In genomic region chr5:119323630-119324000, GRCh38 we compare ENCODE assay signal across 8 cellular contexts. TPM values are rescaled to one million over a fixed set of nuclear protein-coding genes. Genes with fewer than 3 reads are reported as not detected.
DNase-seq lines count a peak whose midpoint lies in the region; ATAC-seq and TF ChIP-seq lines count a peak whose summit lies in the region.

No MANE protein-coding gene starts in this region.

- no peaks in the 10 kb centered on the region for H3K4me1 ChIP-seq in right lobe of liver

- H3K9me3 Mint-ChIP-seq in activated naive CD4-positive, alpha-beta T cell treated with anti-CD3 and anti-CD28 coated beads, Interleukin-2, amount 50 U/mL, for 72 hours = no peaks in the 10 kb centered on the region

- no peak for TF ChIP-seq POLR2A in right lobe of liver (IDR thresholded peaks at IDR 0.05)

- H3K4me3 ChIP-seq in right lobe of liver = no peak overlapping the region

- TF ChIP-seq CTCF in C4-2B (conservative IDR thresholded peaks at IDR 0.05) (no peak), right lobe of liver (IDR thresholded peaks at IDR 0.05) (no peak)

- ATAC-seq in activated naive CD4-positive, alpha-beta T cell treated with anti-CD3 and anti-CD28 coated beads, Interleukin-2, amount 50 U/mL, for 72 hours = no peak
- ATAC-seq in right lobe of liver = no peak
- ATAC-seq in GM18517 (IDR thresholded peaks at IDR 0.05; ENCODE audit: unreplicated experiment) = no peak
- no peak for ATAC-seq in GM18868 (IDR thresholded peaks at IDR 0.05; ENCODE audit: unreplicated experiment)

- peak overlapping the region; percentile 86 to 94 for H3K27ac Mint-ChIP-seq in activated naive CD4-positive, alpha-beta T cell treated with anti-CD3 and anti-CD28 coated beads, Interleukin-2, amount 50 U/mL, for 72 hours

- H3K27me3 ChIP-seq in right lobe of liver = no peaks in the 10 kb centered on the region

- DNase-seq in LHCN-M2 (ENCODE audit: low read depth) = peak; percentile 54
- no peak for DNase-seq in activated naive CD4-positive, alpha-beta T cell treated with anti-CD3 and anti-CD28 coated beads, Interleukin-2, amount 50 U/mL, for 72 hours (ENCODE audit: low spot score in 2 of 2)
- no peak for DNase-seq in right lobe of liver
- DNase-seq in SW 1271 (lab: John Stamatoyannopoulos, UW) = no peak
- DNase-seq in globus pallidus (ENCODE audit: low spot score) = no peak

- H3K9me3 ChIP-seq in right lobe of liver = no peaks in the 10 kb centered on the region

- H3K36me3 Mint-ChIP-seq in activated naive CD4-positive, alpha-beta T cell treated with anti-CD3 and anti-CD28 coated beads, Interleukin-2, amount 50 U/mL, for 72 hours = peaks cover 0 to 16% of the 10 kb centered on the region in 2 donors

- no peaks in the 10 kb centered on the region for H3K36me3 ChIP-seq in right lobe of liver

- H3K27ac ChIP-seq in C4-2B (peak overlapping the region; percentile 81), right lobe of liver (peak overlapping the region in 2 of 3 donors; percentile 14 to 34)

- intact Hi-C loops in right lobe of liver (cut with DNase I) = no loop called here

RNA-seq across cellular contexts. Expression of gene TNFAIP8, which starts 32.2 kb away (rescaled TPM):
- total RNA-seq in LHCN-M2 (2014; rRNA removed) (25.6 and 26.5 TPM in 2 replicates), right lobe of liver (10 to 100 TPM in 2 of 6 experiments, 1 to 10 TPM in 4; 2.2 to 26.7 (median 5.4) TPM)
- 7.4 TPM for polyA plus RNA-seq in LHCN-M2 (2012)
- total RNA-seq in activated naive CD4-positive, alpha-beta T cell treated with anti-CD3 and anti-CD28 coated beads, Interleukin-2, amount 50 U/mL, for 72 hours = 100 to 1,000 TPM; 110 to 146 TPM
